In genomic region chr7:2411815-2412586, GRCh38 we compare ENCODE assay signal across 12 cellular contexts. TPM values are rescaled to one million over a fixed set of nuclear protein-coding genes. Genes with fewer than 3 reads are reported as not detected.
A peak's percentile ranks its signal among the peaks of the same experiment; 100 is the strongest.
DNase-seq lines count a peak whose midpoint lies in the region; ATAC-seq and TF ChIP-seq lines count a peak whose summit lies in the region.
"Had no signal": no experiment of that assay in that cellular context is flagged by ENCODE, and none has a peak within 500 bp of the region (broad histone marks: within the 10 kb centered on the region; RNA-seq: fewer than 3 reads in every experiment).

No MANE protein-coding gene starts in this region.

- peaks cover 5% of the 10 kb centered on the region; the same call in 1 of the 2 replicates for H3K9me1 ChIP-seq in IMR-90 (ENCODE audit: insufficient read depth, low read length)

- H3K14ac ChIP-seq in IMR-90 (replicated peaks; ENCODE audit: low read depth, low read length) (peak overlapping the region; percentile 55; the same call in 1 of the 2 replicates), mesenchymal stem cell (ENCODE audit: low read length in 2 of 2) (no peak overlapping the region)

- WGBS in IMR-90 (ENCODE audit: extremely low coverage in 2 of 2, insufficient read length in 1 of 2), 2 experiments: 63% methylated on average over 5 of the region's 12 CpGs; no CpG with 5 or more reads in 1 of the 2 experiments
- WGBS in mesenchymal stem cell: 50% methylated on average over 10 of the region's 12 CpGs
- 32 to 56% methylated on average over 11 to 12 of the region's 12 CpGs for WGBS in transverse colon (ENCODE audit: low coverage in 1 of 2), 2 donors

- H3K79me1 ChIP-seq in IMR-90 (ENCODE audit: low read depth in 1 of 2, low read length in 2 of 2) (peaks cover 17 to 45% of the 10 kb centered on the region in 2 experiments), mesenchymal stem cell (replicated peaks; ENCODE audit: low read length, poor library complexity, severe bottlenecking) (peaks cover 20% of the 10 kb centered on the region)

- H2BK5ac ChIP-seq in IMR-90 (ENCODE audit: low read depth, low read length, poor library complexity, severe bottlenecking) (no peak overlapping the region), mesenchymal stem cell (ENCODE audit: low read depth, low read length, poor library complexity, severe bottlenecking) (no peak overlapping the region)

- dilution Hi-C loops in IMR-90 (cut with HindIII; ENCODE audit: low sequenced_read_pairs, unreplicated experiment): no loop called here

- no peak for TF ChIP-seq EP300 in transverse colon (IDR thresholded peaks at IDR 0.05; ENCODE audit: low read depth)

- H4K91ac ChIP-seq in IMR-90 (ENCODE audit: insufficient read depth, low read depth, low read length): no peak overlapping the region
- H4K91ac ChIP-seq in mesenchymal stem cell (ENCODE audit: low read length): no peak overlapping the region

- no peak overlapping the region for H3K4ac ChIP-seq in IMR-90 (ENCODE audit: low read depth, low read length)
- no peak overlapping the region for H3K4ac ChIP-seq in mesenchymal stem cell (ENCODE audit: low read depth in 1 of 2, low read length in 2 of 2)

- H2BK120ac ChIP-seq in IMR-90 (ENCODE audit: low read depth, low read length): no peak overlapping the region
- no peak overlapping the region for H2BK120ac ChIP-seq in mesenchymal stem cell (ENCODE audit: low read depth, low read length)

- H3K18ac ChIP-seq in IMR-90 (ENCODE audit: low read depth, low read length): 0 out of 2 replicates have a peak overlapping the region, but pooled peaks have one; percentile 14
- H3K18ac ChIP-seq in mesenchymal stem cell (ENCODE audit: low read depth in 1 of 2, low read length in 2 of 2): no peak overlapping the region

- H3K27ac ChIP-seq in IMR-90 (ENCODE audit: insufficient read depth, low read length): peak overlapping the region; percentile 19; the same call in 1 of the 2 replicates
- peak overlapping the region in 1 of 2 donors; percentile 63 for H3K27ac ChIP-seq in coronary artery
- H3K27ac ChIP-seq in mesenchymal stem cell (ENCODE audit: low read length, poor library complexity, severe bottlenecking): no peak overlapping the region
- peak overlapping the region; percentile 27 to 48 (median 40) for H3K27ac ChIP-seq in transverse colon

- intact Hi-C loops in IMR-90 (cut with micrococcal nuclease) (loop anchor here (1.0 kb wide), 1 partner anchor 8 kb away; no protein-coding TSS in a partner anchor), transverse colon (cut with DNase I; ENCODE audit: low total_unique reads) (no loop called here)

- in situ Hi-C loops in IMR-90 (cut with MboI; ENCODE audit: low sequenced_read_pairs): no loop called here
- in situ Hi-C loops in transverse colon (cut with MboI; ENCODE audit: low pct_ligation_motif_present in 1 of 4, low pct_unique_long_range_greater_than_20kb in 1 of 4, low sequenced_read_pairs in 3 of 4): no loop called here

- no TSS peak for BruUV-seq in IMR-90 (replicated peaks; lab: Mats Ljungman, UMichigan)

- H3K56ac ChIP-seq in IMR-90 (ENCODE audit: extremely low read depth, insufficient read depth, low read length): no peak overlapping the region

- ATAC-seq in IMR-90 (ENCODE audit: low read depth) (peak; percentile 64), GM21786 (IDR thresholded peaks at IDR 0.05; ENCODE audit: unreplicated experiment) (no peak)
- ATAC-seq: activated T-helper 17 cell treated with anti-CD3 and anti-CD28 coated beads, Interleukin-2, amount 50 U/mL, for 72 hours had no signal

- H2AK9ac ChIP-seq in IMR-90 (replicated peaks; ENCODE audit: low read depth, low read length, poor library complexity): no peak overlapping the region

- H2BK12ac ChIP-seq in mesenchymal stem cell (ENCODE audit: low read length in 2 of 2): peak overlapping the region in 1 of 2 experiments; percentile 37

- no peak for DNase-seq in IMR-90
- DNase-seq in coronary artery (ENCODE audit: low spot score): no peak
- DNase-seq in mesenchymal stem cell: peak; percentile 52
- DNase-seq in transverse colon: no peak
- DNase-seq in NCI-H2107 (lab: John Stamatoyannopoulos, UW): no peak
- no peak for DNase-seq in hypothalamus (lab: John Stamatoyannopoulos, UW)
- DNase-seq: GOT3; NCI-H748 treated with DMSO at 0.1 percent for 48 hours; occipital lobe; stimulated activated CD4-positive, alpha-beta T cell treated with anti-CD3 and anti-CD28 coated beads, Interleukin-4, amount 100 ng/mL, for 4 hours had no signal

- H2AK5ac ChIP-seq in IMR-90 (ENCODE audit: low read depth, low read length): no peak overlapping the region
- no peak overlapping the region for H2AK5ac ChIP-seq in mesenchymal stem cell (ENCODE audit: low read length, severe bottlenecking)

- no peak overlapping the region for H4K8ac ChIP-seq in IMR-90 (ENCODE audit: low read depth in 2 of 2, low read length in 2 of 2)
- no peak overlapping the region for H4K8ac ChIP-seq in mesenchymal stem cell (ENCODE audit: low read length)

- POLR2A ChIA-PET in IMR-90 (lab: Charles Lee; ENCODE audit: unreplicated experiment): interaction anchor here (0.8 kb wide), 1 partner anchor 9 kb away, joined by 3 read pairs; the partner anchor contains the start of gene CHST12

- TF ChIP-seq POLR2A in IMR-90 (IDR thresholded peaks at IDR 0.05; ENCODE audit: low read depth, low read length) (no peak), transverse colon (IDR thresholded peaks at IDR 0.05) (no peak)

- H2BK20ac ChIP-seq in IMR-90 (ENCODE audit: low read depth, low read length): no peak overlapping the region

- CTCF ChIA-PET in IMR-90 (lab: Yijun Ruan, JAX): interaction anchor here (0.6 to 1.3 kb wide), 3 partner anchors 9 to 387 kb away, joined by 3 to 4 read pairs (median 3); partner anchors contain the start of gene CHST12

- no peaks in the 10 kb centered on the region for H3K9me3 ChIP-seq in IMR-90 (ENCODE audit: control insufficient read depth, insufficient read depth, low read length)
- H3K9me3 ChIP-seq in mesenchymal stem cell (ENCODE audit: control insufficient read depth, low read length): no peaks in the 10 kb centered on the region
- no peaks in the 10 kb centered on the region for H3K9me3 ChIP-seq in transverse colon

- TF ChIP-seq RAD21 in IMR-90 (IDR thresholded peaks at IDR 0.05; ENCODE audit: low read length): no peak

- H3K9ac ChIP-seq in IMR-90 (ENCODE audit: low read depth, low read length) (no peak overlapping the region), mesenchymal stem cell (ENCODE audit: low read length) (no peak overlapping the region)

- H2BK15ac ChIP-seq in IMR-90 (ENCODE audit: low read depth, low read length) (no peak overlapping the region), mesenchymal stem cell (ENCODE audit: low read depth, poor library complexity, severe bottlenecking) (no peak overlapping the region)

- H3K4me3 ChIP-seq in IMR-90 (ENCODE audit: insufficient read depth, low read depth, low read length): no peak overlapping the region
- H3K4me3 ChIP-seq in coronary artery: peak overlapping the region; percentile 15
- no peak overlapping the region for H3K4me3 ChIP-seq in mesenchymal stem cell (ENCODE audit: insufficient read depth in 1 of 2, low read depth in 1 of 2, low read length in 2 of 2)
- H3K4me3 ChIP-seq in transverse colon: no peak overlapping the region

- peaks cover 31% of the 10 kb centered on the region for H4K20me1 ChIP-seq in IMR-90 (ENCODE audit: insufficient read depth, low read length)

- H3K4me2 ChIP-seq in IMR-90 (ENCODE audit: low read depth, low read length): peak overlapping the region; percentile 65
- no peak overlapping the region for H3K4me2 ChIP-seq in mesenchymal stem cell (ENCODE audit: low read length, poor library complexity, severe bottlenecking)

- H3K36me3 ChIP-seq in IMR-90 (ENCODE audit: control insufficient read depth, insufficient read depth, low read length) (no peaks in the 10 kb centered on the region), mesenchymal stem cell (ENCODE audit: control insufficient read depth in 1 of 2, insufficient read depth in 2 of 2, low read depth in 1 of 2, low read length in 2 of 2) (no peaks in the 10 kb centered on the region), transverse colon (no peaks in the 10 kb centered on the region)

- H3K4me1 ChIP-seq in IMR-90 (ENCODE audit: control insufficient read depth, insufficient read depth, low read length) (peaks cover 12% of the 10 kb centered on the region), mesenchymal stem cell (ENCODE audit: control insufficient read depth, insufficient read depth, low read depth, low read length) (peaks cover 3% of the 10 kb centered on the region), transverse colon (peaks cover 0 to 29% (median 11%) of the 10 kb centered on the region in 4 donors)

- no peaks in the 10 kb centered on the region for H3K27me3 ChIP-seq in IMR-90 (ENCODE audit: control insufficient read depth, insufficient read depth, low read length)
- no peaks in the 10 kb centered on the region for H3K27me3 ChIP-seq in mesenchymal stem cell (ENCODE audit: control insufficient read depth in 1 of 2, insufficient read depth in 1 of 2, low read length in 2 of 2)
- H3K27me3 ChIP-seq in transverse colon: no peaks in the 10 kb centered on the region

- H3K23ac ChIP-seq in IMR-90 (ENCODE audit: low read depth, low read length) (0 out of 2 replicates have a peak overlapping the region, but pooled peaks have one; percentile 21), mesenchymal stem cell (ENCODE audit: low read length in 2 of 2) (no peak overlapping the region)

- no peak overlapping the region for H2AFZ ChIP-seq in IMR-90 (replicated peaks; ENCODE audit: low read length, poor library complexity)
- H2AFZ ChIP-seq in mesenchymal stem cell (ENCODE audit: low read depth, low read length): no peak overlapping the region

- TF ChIP-seq CTCF in IMR-90 (conservative IDR thresholded peaks at IDR 0.05; ENCODE audit: low read depth, low read length): no peak
- no peak for TF ChIP-seq CTCF in coronary artery (IDR thresholded peaks at IDR 0.05)
- no peak for TF ChIP-seq CTCF in transverse colon (IDR thresholded peaks at IDR 0.05)

- H4K5ac ChIP-seq in IMR-90 (ENCODE audit: low read depth, low read length): no peak overlapping the region

TF ChIP-seq in IMR-90, 13 proteins besides CTCF, POLR2A, EP300 and RAD21:
- no peak for TF ChIP-seq MXI1 (IDR thresholded peaks at IDR 0.05; ENCODE audit: borderline replicate concordance, low read depth, low read length)

RNA-seq across cellular contexts. Expression of gene CHST12, which starts 8.6 kb away (rescaled TPM):
- total RNA-seq in IMR-90 (2012; rRNA removed): 3.8 and 4.7 TPM in 2 replicates
- 27.0 and 31.6 TPM in 2 replicates for polyA plus RNA-seq in IMR-90 (2012; rRNA removed)
- 26.1 and 46.6 TPM in 2 replicates for polyA plus RNA-seq in IMR-90 (2012; cell fraction: cytosol; rRNA removed)
- 11.2 and 24.6 TPM in 2 replicates for polyA plus RNA-seq in IMR-90 (2012; cell fraction: nucleus; rRNA removed; ENCODE audit: low replicate concordance)
- polyA plus RNA-seq in mesenchymal stem cell (2013, experiment 1 of 2): 20.2 TPM
- polyA plus RNA-seq in mesenchymal stem cell (2013, experiment 2 of 2): 20.4 TPM
- 100 to 1,000 TPM in 1 of 4 donors, 10 to 100 TPM in 2, 1 to 10 TPM in 1; 7.6 to 136 (median 13.6) TPM for total RNA-seq in transverse colon

RNA-seq across cellular contexts. Expression of gene EIF3B, which starts 57.4 kb away (rescaled TPM):
- total RNA-seq in IMR-90 (2012; rRNA removed) (201 and 211 TPM in 2 replicates), transverse colon (100 to 1,000 TPM in 1 of 4 donors, 10 to 100 TPM in 3; 75.4 to 201 (median 90.6) TPM)
- polyA plus RNA-seq in IMR-90 (2012; rRNA removed): 105 and 107 TPM in 2 replicates
- polyA plus RNA-seq in IMR-90 (2012; cell fraction: cytosol; rRNA removed): 68.3 and 87.5 TPM in 2 replicates
- 232 and 274 TPM in 2 replicates for polyA plus RNA-seq in IMR-90 (2012; cell fraction: nucleus; rRNA removed; ENCODE audit: low replicate concordance)
- 81.4 TPM for polyA plus RNA-seq in mesenchymal stem cell (2013, experiment 1 of 2)
- 76.2 TPM for polyA plus RNA-seq in mesenchymal stem cell (2013, experiment 2 of 2)
